18 cellular contexts compared by ENCODE assay signal in genomic region chr11:48062649-48063048, GRCh38.
DNase-seq lines count a peak whose midpoint lies in the region; ATAC-seq, FAIRE-seq and TF ChIP-seq lines count a peak whose summit lies in the region.
"Had no signal": no experiment of that assay in that cellular context is flagged by ENCODE, and none has a peak within 500 bp of the region (broad histone marks: within the 10 kb centered on the region; RNA-seq: fewer than 3 reads in every experiment).

No MANE protein-coding gene starts in this region.

- TF ChIP-seq CTCF in A549 (IDR thresholded peaks at IDR 0.05) (no peak), brain (conservative IDR thresholded peaks at IDR 0.05) (no peak), nephron progenitor cell (IDR thresholded peaks at IDR 0.05) (no peak), pancreas (IDR thresholded peaks at IDR 0.05) (no peak)

- no peak for DNase-seq in A549 (ENCODE audit: low read depth in 1 of 2, low spot score in 1 of 2)
- no peak for DNase-seq in GM23248
- no peak for DNase-seq in nephron progenitor cell
- DNase-seq in pancreas, result no peak
- DNase-seq: head of caudate nucleus; retina; stimulated activated naive CD8-positive, alpha-beta T cell treated with anti-CD3 and anti-CD28 coated beads, Interleukin-15, amount 100 ng/mL, for 72 hours had no signal

- no peaks in the 10 kb centered on the region for H3K9me3 Mint-ChIP-seq in brain
- H3K9me3 Mint-ChIP-seq in nephron progenitor cell, result peaks cover 4% of the 10 kb centered on the region
- H3K9me3 Mint-ChIP-seq: activated naive CD4-positive, alpha-beta T cell treated with anti-CD3 and anti-CD28 coated beads, Interleukin-2, amount 50 U/mL, for 72 hours; neural crest cell had no signal

- H3K4me3 ChIP-seq in A549 (no peak overlapping the region), GM23248 (no peak overlapping the region), pancreas (no peak overlapping the region)
- H3K4me3 ChIP-seq: GM12878, K562, lung had no signal

- POLR2A ChIA-PET in A549 (lab: Yijun Ruan, JAX), result interaction anchor here (0.7 to 2.5 kb wide), 2 partner anchors 83 to 224 kb away, joined by 3 to 11 read pairs; partner anchors contain the start of gene PTPRJ

- CTCF ChIA-PET in A549 (lab: Yijun Ruan, JAX), result interaction anchor here (1.0 to 2.6 kb wide), 3 partner anchors 8 to 128 kb away, joined by 3 to 15 read pairs (median 11); no protein-coding TSS in a partner anchor

- no peaks in the 10 kb centered on the region for H3K9me2 ChIP-seq in GM23248 (ENCODE audit: insufficient read depth)

- FAIRE-seq in A549 (lab: Jason Lieb, UNC) (no peak), pancreas (lab: Jason Lieb, UNC) (no peak)
- FAIRE-seq: G401.6, GM12878, H1, K562 had no signal

- H3K4me3 Mint-ChIP-seq in brain (no peak overlapping the region), nephron progenitor cell (no peak overlapping the region)
- H3K4me3 Mint-ChIP-seq: neural crest cell; stimulated activated naive CD8-positive, alpha-beta T cell treated with anti-CD3 and anti-CD28 coated beads, Interleukin-15, amount 100 ng/mL, for 72 hours had no signal

- 88% methylated on average over 3 of the region's 3 CpGs for WGBS in A549 (ENCODE audit: missing lambda C conversion rate)
- 97 to 100% methylated on average over 3 of the region's 3 CpGs for WGBS in GM23248 (ENCODE audit: low coverage in 1 of 2, low lambda C conversion rate in 2 of 2, missing lambda C conversion rate in 2 of 2), 2 experiments
- 61 to 74% methylated on average over 3 of the region's 3 CpGs for WGBS in pancreas, 2 donors

- TF ChIP-seq RAD21 in A549 (conservative IDR thresholded peaks at IDR 0.05 in 1 of 2, IDR thresholded peaks at IDR 0.05 in 1 of 2), result no peak

- no peak overlapping the region for H2AFZ ChIP-seq in GM23248

- H3K4me1 ChIP-seq in A549 (peaks cover 87% of the 10 kb centered on the region), GM23248 (ENCODE audit: insufficient read depth) (peaks cover 50% of the 10 kb centered on the region), pancreas (no peaks in the 10 kb centered on the region)

- H3K36me3 ChIP-seq in GM23248 (ENCODE audit: low read depth) (no peaks in the 10 kb centered on the region), pancreas (no peaks in the 10 kb centered on the region)

- intact Hi-C loops in pancreas (cut with DNase I), result no loop called here

- H3K27ac ChIP-seq in A549 (peak overlapping the region; percentile 74 to 90), GM23248 (peak overlapping the region; percentile 91; the same call in 1 of the 2 replicates), pancreas (peak overlapping the region in 1 of 4 donors; percentile 66)

- no peaks in the 10 kb centered on the region for H3K9me3 ChIP-seq in A549
- no peaks in the 10 kb centered on the region for H3K9me3 ChIP-seq in GM23248 (ENCODE audit: low read depth)
- H3K9me3 ChIP-seq in pancreas, result no peaks in the 10 kb centered on the region

- H3K27me3 ChIP-seq in GM23248 (replicated peaks; ENCODE audit: insufficient read depth), result no peaks in the 10 kb centered on the region
- H3K27me3 ChIP-seq in pancreas, result no peaks in the 10 kb centered on the region

- H3K4me1 Mint-ChIP-seq in brain (peaks cover 43% of the 10 kb centered on the region), nephron progenitor cell (peaks cover 62% of the 10 kb centered on the region)

- H3K79me2 ChIP-seq in GM23248 (ENCODE audit: insufficient read depth), result peaks cover 82% of the 10 kb centered on the region

- H3K36me3 Mint-ChIP-seq in brain (no peaks in the 10 kb centered on the region), nephron progenitor cell (ENCODE audit: low read depth) (peaks cover 3% of the 10 kb centered on the region)

- H3K27ac Mint-ChIP-seq in brain (peak overlapping the region in 3 of 5 experiments; percentile 13 to 68 (median 66)), nephron progenitor cell (peak overlapping the region; percentile 83)
- H3K27ac Mint-ChIP-seq: stimulated activated naive CD8-positive, alpha-beta T cell treated with anti-CD3 and anti-CD28 coated beads, Interleukin-15, amount 100 ng/mL, for 72 hours had no signal

- no peak overlapping the region for H3K9ac ChIP-seq in GM23248

- H4K20me1 ChIP-seq in GM23248 (ENCODE audit: insufficient read depth), result no peaks in the 10 kb centered on the region

- no peak for ATAC-seq in A549
- ATAC-seq in pancreas, result no peak
- ATAC-seq in GM19023 (IDR thresholded peaks at IDR 0.05; ENCODE audit: unreplicated experiment), result no peak
- ATAC-seq in GM18519 (IDR thresholded peaks at IDR 0.05; ENCODE audit: low FRiP score, unreplicated experiment), result no peak
- ATAC-seq in HG03432 (IDR thresholded peaks at IDR 0.05; ENCODE audit: unreplicated experiment), result no peak
- ATAC-seq: activated naive CD4-positive, alpha-beta T cell treated with anti-CD3 and anti-CD28 coated beads, Interleukin-2, amount 50 U/mL, for 72 hours; GM12878; K562; stimulated activated naive CD8-positive, alpha-beta T cell treated with anti-CD3 and anti-CD28 coated beads, Interleukin-15, amount 100 ng/mL, for 72 hours had no signal

- peak overlapping the region; percentile 59 for H3K4me2 ChIP-seq in A549
- no peak overlapping the region for H3K4me2 ChIP-seq in GM23248 (ENCODE audit: unreplicated experiment)

- TF ChIP-seq POLR2A in A549 (IDR thresholded peaks at IDR 0.05; ENCODE audit: low read length), result no peak

- H3F3A ChIP-seq in GM23248 (ENCODE audit: insufficient read depth), result peaks cover 40% of the 10 kb centered on the region

- in situ Hi-C loops in GM23248 (cut with MboI), result loop anchor here (10.0 kb wide), 1 partner anchor 58 kb away; no protein-coding TSS in a partner anchor

- TF ChIP-seq EP300 in A549 (IDR thresholded peaks at IDR 0.05), result no peak

- H3K27me3 Mint-ChIP-seq in brain (no peaks in the 10 kb centered on the region), nephron progenitor cell (ENCODE audit: low read depth, poor library complexity) (no peaks in the 10 kb centered on the region)
- H3K27me3 Mint-ChIP-seq: stimulated activated naive CD8-positive, alpha-beta T cell treated with anti-CD3 and anti-CD28 coated beads, Interleukin-15, amount 100 ng/mL, for 72 hours had no signal

TF ChIP-seq in A549, 52 proteins besides CTCF, POLR2A, EP300 and RAD21:
- TF ChIP-seq RCOR1 (IDR thresholded peaks at IDR 0.05; ENCODE audit: low read depth, low read length) (no peak), BHLHE40 (IDR thresholded peaks at IDR 0.05; ENCODE audit: low read depth, low read length) (no peak), USF2 (IDR thresholded peaks at IDR 0.05) (no peak), ESRRA (IDR thresholded peaks at IDR 0.05; ENCODE audit: borderline replicate concordance, low read length) (no peak), HES2 (IDR thresholded peaks at IDR 0.05) (no peak), CBX8 (IDR thresholded peaks at IDR 0.05) (no peak), SMC3 (IDR thresholded peaks at IDR 0.05) (no peak), EHF (CRISPR knock-in tag; IDR thresholded peaks at IDR 0.05) (no peak), FOXS1 (CRISPR knock-in tag; IDR thresholded peaks at IDR 0.05) (no peak), ZNF302 (CRISPR knock-in tag; IDR thresholded peaks at IDR 0.05) (no peak), TP53 (CRISPR knock-in tag; IDR thresholded peaks at IDR 0.05) (no peak), CHD4 (IDR thresholded peaks at IDR 0.05; ENCODE audit: borderline replicate concordance) (no peak), HOXA7 (CRISPR knock-in tag; IDR thresholded peaks at IDR 0.05) (no peak), NFE2L2 (conservative IDR thresholded peaks at IDR 0.05; ENCODE audit: low read length) (no peak), NPAS2 (CRISPR knock-in tag; IDR thresholded peaks at IDR 0.05; ENCODE audit: borderline replicate concordance) (no peak), NR3C1 (IDR thresholded peaks at IDR 0.05) (no peak), HMGXB4 (CRISPR knock-in tag; IDR thresholded peaks at IDR 0.05; ENCODE audit: borderline replicate concordance) (no peak), ZFP36 (IDR thresholded peaks at IDR 0.05; ENCODE audit: borderline replicate concordance, partially characterized antibody) (no peak)
